In the genomic region with DNA sequence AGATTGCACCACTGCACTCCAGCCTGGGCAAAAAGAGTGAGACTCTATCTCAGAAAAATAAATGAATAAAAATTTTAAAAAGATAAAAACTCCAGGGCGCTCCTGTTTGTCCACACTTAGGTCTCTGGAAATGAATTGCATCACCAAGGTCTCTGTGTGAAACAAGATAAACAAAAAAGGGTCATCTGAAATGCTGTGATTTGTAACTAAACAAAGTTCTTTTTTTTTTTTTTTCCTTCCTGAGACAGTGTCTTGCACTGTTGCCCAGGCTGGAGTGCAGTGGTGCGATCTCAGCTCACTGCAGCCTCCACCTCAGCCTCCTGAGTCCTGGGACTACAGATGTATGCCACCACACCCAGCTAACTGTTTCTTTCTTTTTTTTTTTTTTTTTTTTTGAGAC, we compare ENCODE assay signal across 18 cellular contexts. TPM values are rescaled to one million over a fixed set of nuclear protein-coding genes. Genes with fewer than 3 reads are reported as not detected.
DNase-seq lines count a peak whose midpoint lies in the region; FAIRE-seq and TF ChIP-seq lines count a peak whose summit lies in the region.
"Had no signal": no experiment of that assay in that cellular context is flagged by ENCODE, and none has a peak within 500 bp of the region (broad histone marks: within the 10 kb centered on the region; RNA-seq: fewer than 3 reads in every experiment).

No MANE protein-coding gene starts in this region.

- H3K27ac ChIP-seq in 22Rv1 (peak overlapping the region; percentile 52), HEK293 (ENCODE audit: extremely low read depth, low read depth, low read length) (no peak overlapping the region), H1 (ENCODE audit: low read depth, low read length) (no peak overlapping the region), Karpas-422 (ENCODE audit: low read length) (no peak overlapping the region)

- no peak overlapping the region for H2AK5ac ChIP-seq in H1 (ENCODE audit: low read depth, low read length)

- H2AFZ ChIP-seq in H1 (ENCODE audit: low read length) (no peak overlapping the region), Karpas-422 (ENCODE audit: low read length) (no peak overlapping the region)

- TF ChIP-seq EP300 in H1 (IDR thresholded peaks at IDR 0.05; ENCODE audit: borderline replicate concordance in 1 of 2, low read depth in 2 of 2, low read length in 2 of 2), result no peak

- 0 out of 2 replicates have a peak overlapping the region, but pooled peaks have one; percentile 50 for H2BK12ac ChIP-seq in H1 (ENCODE audit: low read depth, low read length)

- TF ChIP-seq CTCF in 22Rv1 (IDR thresholded peaks at IDR 0.05) (no peak), HEK293 (tag by site-specific recombination; IDR thresholded peaks at IDR 0.05) (no peak), H1 (IDR thresholded peaks at IDR 0.05; ENCODE audit: control extremely low read depth in 1 of 3, insufficient read depth in 1 of 3, low read depth in 1 of 3, low read length in 3 of 3) (no peak)

- H3K18ac ChIP-seq in H1 (ENCODE audit: extremely low read depth, low read length), result no peak overlapping the region

- H3K79me2 ChIP-seq in H1 (ENCODE audit: control insufficient read depth in 1 of 2, insufficient read depth in 2 of 2, low read length in 2 of 2), result peaks cover 0 to 70% of the 10 kb centered on the region in 2 experiments; a peak in 3 of 4 replicates
- peaks cover 89% of the 10 kb centered on the region for H3K79me2 ChIP-seq in Karpas-422 (ENCODE audit: low read length)

- H4K5ac ChIP-seq in H1 (ENCODE audit: insufficient read length, low read depth, low read length), result no peak overlapping the region

- H3K9ac ChIP-seq in H1 (replicated peaks in 1 of 4; ENCODE audit: extremely low read depth in 1 of 4, low read depth in 3 of 4, low read length in 3 of 4), result no peak overlapping the region
- H3K9ac ChIP-seq in Karpas-422 (ENCODE audit: low read length), result no peak overlapping the region

- FAIRE-seq in H1 (lab: Jason Lieb, UNC), result no peak

- TF ChIP-seq POLR2A in H1 (IDR thresholded peaks at IDR 0.05; ENCODE audit: control extremely low read depth in 1 of 2, low read depth in 2 of 2, low read length in 2 of 2), result no peak

- DNase-seq in OCI-M1 (lab: John Stamatoyannopoulos, UW) (peak; percentile 8), H1 (ENCODE audit: low read depth in 1 of 2, low spot score in 2 of 2) (no peak), Karpas-422 (no peak), UCSD-AML1 (lab: John Stamatoyannopoulos, UW; ENCODE audit: unreplicated experiment) (no peak), NCI-H524 treated with DMSO at 0.1 percent for 48 hours (lab: John Stamatoyannopoulos, UW) (no peak)
- DNase-seq in stimulated activated CD4-positive, alpha-beta T cell treated with anti-CD3 and anti-CD28 coated beads, Interleukin-4, amount 100 ng/mL, for 4 hours, result no peak
- DNase-seq: 8988T, AML-193, DMS79, KBM-7, NCI-H187 treated with DMSO at 0.1 percent for 48 hours, NCI-H446 treated with DMSO at 0.1 percent for 48 hours had no signal

- H4K91ac ChIP-seq in H1 (replicated peaks; ENCODE audit: insufficient read length, low read length), result no peak overlapping the region

- H4K20me1 ChIP-seq in H1 (replicated peaks in 1 of 2; ENCODE audit: control insufficient read depth in 1 of 2, insufficient read depth in 2 of 2, low read length in 2 of 2) (peaks cover 0 to 20% of the 10 kb centered on the region in 2 experiments), Karpas-422 (ENCODE audit: insufficient read depth, low read depth, low read length) (peaks cover 18% of the 10 kb centered on the region)

- no peaks in the 10 kb centered on the region for H3K9me2 ChIP-seq in Karpas-422 (replicated peaks; ENCODE audit: insufficient read depth, low read length)

- H2BK20ac ChIP-seq in H1 (ENCODE audit: low read length), result no peak overlapping the region

- H3K36me3 ChIP-seq in HEK293 (ENCODE audit: control insufficient read depth in 2 of 2, insufficient read depth in 1 of 2, low read length in 2 of 2) (peaks cover 5 to 67% of the 10 kb centered on the region in 2 experiments; a peak in 1 of 3 replicates), H1 (ENCODE audit: control insufficient read depth in 2 of 4, insufficient read depth in 4 of 4, low read length in 3 of 4) (no peaks in the 10 kb centered on the region), Karpas-422 (ENCODE audit: insufficient read depth, low read length) (no peaks in the 10 kb centered on the region)

- H3K79me1 ChIP-seq in H1 (ENCODE audit: low read depth, low read length), result peaks cover 14% of the 10 kb centered on the region

- H2BK15ac ChIP-seq in H1 (ENCODE audit: low read length), result no peak overlapping the region

- no peak overlapping the region for H3K4ac ChIP-seq in H1 (replicated peaks; ENCODE audit: insufficient read length, low read depth, low read length)

- TF ChIP-seq RAD21 in H1 (IDR thresholded peaks at IDR 0.05 in 1 of 2, conservative IDR thresholded peaks at IDR 0.05 in 1 of 2; ENCODE audit: low read depth in 2 of 2, low read length in 2 of 2), result no peak

- no peak overlapping the region for H4K8ac ChIP-seq in H1 (ENCODE audit: extremely low read depth, insufficient read depth, low read length)

- no peak overlapping the region for H2BK5ac ChIP-seq in H1 (ENCODE audit: low read depth, low read length)

- no peak overlapping the region for H3K23ac ChIP-seq in H1 (ENCODE audit: insufficient read length)

- WGBS in H1 (ENCODE audit: extremely low coverage in 1 of 2, insufficient coverage in 1 of 2, insufficient read length in 1 of 2, insufficient replicate concordance in 2 of 2, low coverage in 1 of 2, low lambda C conversion rate in 2 of 2, missing lambda C conversion rate in 1 of 2), 2 experiments, result 97% methylated on average over 2 of the region's 2 CpGs; no CpG with 5 or more reads in 1 of the 2 experiments

- H3K4me1 ChIP-seq in HEK293 (ENCODE audit: control insufficient read depth, insufficient read depth, low read length), result peaks cover 4% of the 10 kb centered on the region; the same call in 1 of the 2 replicates
- H3K4me1 ChIP-seq in H1 (replicated peaks in 1 of 4; ENCODE audit: control insufficient read depth in 3 of 4, insufficient read depth in 4 of 4, low read length in 3 of 4), result peaks cover 0 to 29% (median 20%) of the 10 kb centered on the region in 4 experiments; a peak in 6 of 7 replicates
- H3K4me1 ChIP-seq in Karpas-422 (ENCODE audit: low read length), result peaks cover 36% of the 10 kb centered on the region
- H3K4me1 ChIP-seq: HAP-1 had no signal

- H3K4me3 ChIP-seq in HEK293 (ENCODE audit: low read depth, low read length) (no peak overlapping the region), H1 (ENCODE audit: extremely low read depth in 1 of 4, insufficient read depth in 2 of 4, low read depth in 3 of 4, low read length in 4 of 4) (no peak overlapping the region), Karpas-422 (ENCODE audit: low read length) (no peak overlapping the region)
- H3K4me3 ChIP-seq: HAP-1 had no signal

- H3K4me2 ChIP-seq in H1 (ENCODE audit: insufficient read depth in 1 of 2, low read depth in 2 of 2, low read length in 2 of 2) (peak overlapping the region in 1 of 2 experiments; percentile 5; a peak in 1 of 4 replicates), Karpas-422 (ENCODE audit: low read depth, low read length, poor library complexity, severe bottlenecking) (no peak overlapping the region)

- no peaks in the 10 kb centered on the region for H3K9me3 ChIP-seq in HEK293 (ENCODE audit: control insufficient read depth, insufficient read depth, low read depth, low read length)
- no peaks in the 10 kb centered on the region for H3K9me3 ChIP-seq in H1 (ENCODE audit: insufficient read depth in 2 of 2, low read depth in 1 of 2, low read length in 1 of 2)
- H3K9me3 ChIP-seq in Karpas-422 (ENCODE audit: low read length), result no peaks in the 10 kb centered on the region
- H3K9me3 ChIP-seq: HAP-1 had no signal

- CTCF ChIA-PET in HEK293 (lab: Yijun Ruan, JAX) (no interaction called here), H1 (lab: Charles Lee; ENCODE audit: partially characterized antibody) (interaction anchor here (1.0 to 5.4 kb wide), 5 partner anchors 9 to 193 kb away, joined by 3 to 28 read pairs (median 3); no protein-coding TSS in a partner anchor)

- POLR2A ChIA-PET in HEK293 (lab: Yijun Ruan, JAX) (interaction anchor here (0.6 to 0.7 kb wide), 2 partner anchors 131 to 173 kb away, joined by 3 to 6 read pairs; no protein-coding TSS in a partner anchor), H1 (lab: Charles Lee; ENCODE audit: partially characterized antibody) (interaction anchor here (1.1 to 1.5 kb wide), 2 partner anchors 17 to 21 kb away, joined by 4 to 5 read pairs; partner anchors contain the start of genes DOHH and TEKTIP1)

- no peak overlapping the region for H3K14ac ChIP-seq in H1 (ENCODE audit: insufficient read length)

- H3K23me2 ChIP-seq in H1 (ENCODE audit: low read depth, low read length), result no peaks in the 10 kb centered on the region

- H2BK120ac ChIP-seq in H1 (replicated peaks; ENCODE audit: low read depth, low read length), result peak overlapping the region; percentile 74

- H3K27me3 ChIP-seq in H1 (replicated peaks in 1 of 4; ENCODE audit: control insufficient read depth in 3 of 4, extremely low read depth in 1 of 4, insufficient read depth in 3 of 4, low read length in 3 of 4) (no peaks in the 10 kb centered on the region), Karpas-422 (ENCODE audit: low read length) (no peaks in the 10 kb centered on the region)

- no peak overlapping the region for H3K56ac ChIP-seq in H1 (replicated peaks; ENCODE audit: insufficient read length, low read depth, low read length)

RNA-seq across cellular contexts. Expression of gene FZR1, which starts 11.5 kb away (rescaled TPM):
- total RNA-seq in H1 (2021; fragmentation: NEBNext Ultra II Directional; extraction: Animal tissue kit (Norgen Biotek cat#: 25700)), result 35.5 and 36.9 TPM in 2 replicates
- 21.6 and 35.0 TPM in 2 replicates for polyA plus RNA-seq in H1 (2011; rRNA removed)
- 24.1 TPM for polyA plus RNA-seq in H1 (2011; cell fraction: cytosol; rRNA removed)
- 109 TPM for polyA plus RNA-seq in H1 (2011; cell fraction: nucleus; rRNA removed)
- 26.5 to 36.4 TPM (median 30.8 TPM) in 4 replicates for polyA plus RNA-seq in H1 (2012, experiment 1 of 2)
- polyA plus RNA-seq in H1 (2012, experiment 2 of 2), result 19.9 TPM
- polyA plus RNA-seq in H1 (2013, experiment 1 of 2), result 21.4 TPM
- 20.2 TPM for polyA plus RNA-seq in H1 (2013, experiment 2 of 2)
- polyA minus RNA-seq in H1 (2011; rRNA and poly(A)+ RNA removed), result 20.4 and 21.5 TPM in 2 replicates
- 32.5 TPM for polyA minus RNA-seq in H1 (2011; cell fraction: cytosol; rRNA and poly(A)+ RNA removed)
- 35.9 TPM for polyA minus RNA-seq in H1 (2011; cell fraction: nucleus; rRNA and poly(A)+ RNA removed)
- 22.8 and 41.6 TPM in 2 replicates for total RNA-seq in Karpas-422 (2014; rRNA removed; shearing (Covaris generic); ENCODE audit: low replicate concordance)

RNA-seq across cellular contexts. Expression of gene DOHH, which starts 17.2 kb away (rescaled TPM):
- total RNA-seq in H1 (2021; fragmentation: NEBNext Ultra II Directional; extraction: Animal tissue kit (Norgen Biotek cat#: 25700)), result 17.7 and 19.1 TPM in 2 replicates
- 7.3 and 12.7 TPM in 2 replicates for polyA plus RNA-seq in H1 (2011; rRNA removed)
- polyA plus RNA-seq in H1 (2011; cell fraction: cytosol; rRNA removed), result 15.9 TPM
- 11.2 TPM for polyA plus RNA-seq in H1 (2011; cell fraction: nucleus; rRNA removed)
- polyA plus RNA-seq in H1 (2012, experiment 1 of 2), result 10.4 to 19.5 TPM (median 17.7 TPM) in 4 replicates
- 10.3 TPM for polyA plus RNA-seq in H1 (2012, experiment 2 of 2)
- 5.3 TPM for polyA plus RNA-seq in H1 (2013, experiment 1 of 2)
- 5.6 TPM for polyA plus RNA-seq in H1 (2013, experiment 2 of 2)
- polyA minus RNA-seq in H1 (2011; rRNA and poly(A)+ RNA removed), result 2.0 and 2.4 TPM in 2 replicates
- 8.9 TPM for polyA minus RNA-seq in H1 (2011; cell fraction: cytosol; rRNA and poly(A)+ RNA removed)
- 8.9 TPM for polyA minus RNA-seq in H1 (2011; cell fraction: nucleus; rRNA and poly(A)+ RNA removed)
- total RNA-seq in Karpas-422 (2014; rRNA removed; shearing (Covaris generic); ENCODE audit: low replicate concordance), result 0.89 and 10.4 TPM in 2 replicates

RNA-seq across cellular contexts. Expression of gene TEKTIP1, which starts 21.3 kb away (rescaled TPM):
- total RNA-seq in H1 (2021; fragmentation: NEBNext Ultra II Directional; extraction: Animal tissue kit (Norgen Biotek cat#: 25700)), result 1.0 and 1.1 TPM in 2 replicates
- 0.49 TPM in 1 of 2 replicates, not detected in the other for polyA plus RNA-seq in H1 (2011; rRNA removed)
- 0.34 TPM for polyA plus RNA-seq in H1 (2011; cell fraction: cytosol; rRNA removed)
- polyA plus RNA-seq in H1 (2011; cell fraction: nucleus; rRNA removed), result 6.0 TPM
- 0.94 to 2.2 TPM (median 1.6 TPM) in 3 of 4 replicates, not detected in the other for polyA plus RNA-seq in H1 (2012, experiment 1 of 2)
- polyA plus RNA-seq in H1 (2012, experiment 2 of 2), result 1.3 TPM
- 0.45 TPM for polyA plus RNA-seq in H1 (2013, experiment 1 of 2)
- polyA plus RNA-seq in H1 (2013, experiment 2 of 2), result 0.17 TPM
- 0.32 TPM in 1 of 2 replicates, not detected in the other for polyA minus RNA-seq in H1 (2011; rRNA and poly(A)+ RNA removed)
- polyA minus RNA-seq in H1 (2011; cell fraction: cytosol; rRNA and poly(A)+ RNA removed), result not detected
- not detected for polyA minus RNA-seq in H1 (2011; cell fraction: nucleus; rRNA and poly(A)+ RNA removed)
- 0.29 TPM in 1 of 2 replicates, not detected in the other for total RNA-seq in Karpas-422 (2014; rRNA removed; shearing (Covaris generic); ENCODE audit: low replicate concordance)
- total RNA-seq: HT1080 had no signal
- polyA plus RNA-seq: AG04450, CD14-positive monocyte had no signal

RNA-seq across cellular contexts. Expression of gene SMIM44, which starts 34.4 kb away (rescaled TPM):
- total RNA-seq in H1 (2021; fragmentation: NEBNext Ultra II Directional; extraction: Animal tissue kit (Norgen Biotek cat#: 25700)), result not detected in 2 replicates
- polyA plus RNA-seq in H1 (2011; rRNA removed), result not detected in 2 replicates
- not detected for polyA plus RNA-seq in H1 (2011; cell fraction: cytosol; rRNA removed)
- polyA plus RNA-seq in H1 (2011; cell fraction: nucleus; rRNA removed), result not detected
- polyA plus RNA-seq in H1 (2012, experiment 1 of 2), result not detected in 4 replicates
- polyA plus RNA-seq in H1 (2012, experiment 2 of 2), result not detected
- polyA plus RNA-seq in H1 (2013, experiment 1 of 2), result not detected
- not detected for polyA plus RNA-seq in H1 (2013, experiment 2 of 2)
- not detected in 2 replicates for polyA minus RNA-seq in H1 (2011; rRNA and poly(A)+ RNA removed)
- polyA minus RNA-seq in H1 (2011; cell fraction: cytosol; rRNA and poly(A)+ RNA removed), result not detected
- not detected for polyA minus RNA-seq in H1 (2011; cell fraction: nucleus; rRNA and poly(A)+ RNA removed)
- total RNA-seq in Karpas-422 (2014; rRNA removed; shearing (Covaris generic); ENCODE audit: low replicate concordance), result not detected in 2 replicates
- total RNA-seq: HT1080 had no signal
- polyA plus RNA-seq: AG04450, CD14-positive monocyte had no signal

RNA-seq across cellular contexts. Expression of gene SMIM24, which starts 37.3 kb away (rescaled TPM):
- 3.3 and 3.8 TPM in 2 replicates for total RNA-seq in H1 (2021; fragmentation: NEBNext Ultra II Directional; extraction: Animal tissue kit (Norgen Biotek cat#: 25700))
- polyA plus RNA-seq in H1 (2011; rRNA removed), result 4.5 and 7.4 TPM in 2 replicates
- polyA plus RNA-seq in H1 (2011; cell fraction: cytosol; rRNA removed), result 8.6 TPM
- polyA plus RNA-seq in H1 (2011; cell fraction: nucleus; rRNA removed), result 5.1 TPM
- 5.1 to 7.6 TPM (median 7.3 TPM) in 4 replicates for polyA plus RNA-seq in H1 (2012, experiment 1 of 2)
- 9.2 TPM for polyA plus RNA-seq in H1 (2012, experiment 2 of 2)
- 9.3 TPM for polyA plus RNA-seq in H1 (2013, experiment 1 of 2)
- polyA plus RNA-seq in H1 (2013, experiment 2 of 2), result 8.5 TPM
- polyA minus RNA-seq in H1 (2011; rRNA and poly(A)+ RNA removed), result 1.1 and 3.4 TPM in 2 replicates
- polyA minus RNA-seq in H1 (2011; cell fraction: cytosol; rRNA and poly(A)+ RNA removed), result not detected
- 2.8 TPM for polyA minus RNA-seq in H1 (2011; cell fraction: nucleus; rRNA and poly(A)+ RNA removed)
- total RNA-seq in Karpas-422 (2014; rRNA removed; shearing (Covaris generic); ENCODE audit: low replicate concordance), result 0.89 and 1.2 TPM in 2 replicates
- total RNA-seq: HT1080 had no signal
